In the genomic region with DNA sequence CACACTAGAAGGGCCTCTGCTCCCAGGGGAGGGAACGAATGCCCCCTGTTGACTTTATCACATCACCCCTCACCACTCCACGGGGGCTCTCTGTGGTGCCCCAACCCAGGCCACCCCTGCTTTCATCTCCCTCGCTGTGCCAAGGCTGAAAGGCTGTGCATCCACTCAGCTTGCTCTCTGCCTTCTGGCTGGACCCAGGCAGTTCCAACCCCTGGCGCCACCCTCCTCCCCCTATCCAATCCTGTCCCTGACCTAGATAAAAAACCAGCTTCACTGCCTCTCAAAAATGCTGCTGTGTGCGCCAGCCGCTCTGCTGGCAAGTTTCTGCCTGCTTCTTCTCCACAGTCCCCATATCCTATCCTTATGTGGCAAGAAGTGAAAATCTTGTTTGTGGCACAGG, we compare ENCODE assay signal across 25 cellular contexts. TPM values are rescaled to one million over a fixed set of nuclear protein-coding genes. Genes with fewer than 3 reads are reported as not detected.
DNase-seq lines count a peak whose midpoint lies in the region; ATAC-seq, FAIRE-seq and TF ChIP-seq lines count a peak whose summit lies in the region.
"Had no signal": no experiment of that assay in that cellular context is flagged by ENCODE, and none has a peak within 500 bp of the region (broad histone marks: within the 10 kb centered on the region; RNA-seq: fewer than 3 reads in every experiment).

No MANE protein-coding gene starts in this region.

- H4K20me1 ChIP-seq in HepG2 (ENCODE audit: insufficient read depth, low read length), result no peaks in the 10 kb centered on the region

- TF ChIP-seq RAD21 in liver (IDR thresholded peaks at IDR 0.05), result peak; percentile 26 to 34
- TF ChIP-seq RAD21 in HepG2 (CRISPR knock-in tag; IDR thresholded peaks at IDR 0.05), result no peak

- H3K36me3 ChIP-seq in liver (ENCODE audit: control insufficient read depth in 4 of 4, insufficient read depth in 3 of 4, low read depth in 1 of 4, low read length in 3 of 4) (no peaks in the 10 kb centered on the region), HepG2 (replicated peaks in 1 of 2; ENCODE audit: control insufficient read depth in 1 of 2, insufficient read depth in 2 of 2, low read length in 2 of 2) (no peaks in the 10 kb centered on the region; a peak in 1 of 5 replicates), esophagus muscularis mucosa (peaks cover 14 to 70% (median 47%) of the 10 kb centered on the region in 4 donors)
- H3K36me3 ChIP-seq: BE2C had no signal

- DNase-seq in HepG2 (ENCODE audit: low spot score), result no peak
- no peak for DNase-seq in esophagus muscularis mucosa (ENCODE audit: extremely low spot score)
- DNase-seq in pons (ENCODE audit: low spot score), result peak; percentile 3
- no peak for DNase-seq in CD1c-positive myeloid dendritic cell (ENCODE audit: extremely low spot score)
- no peak for DNase-seq in SKM-1 (lab: John Stamatoyannopoulos, UW; ENCODE audit: unreplicated experiment)
- DNase-seq in Calu3, result no peak
- DNase-seq in SIG-M5 treated with dmso at 0.1 percent for 504 hours (lab: John Stamatoyannopoulos, UW; ENCODE audit: unreplicated experiment), result no peak
- DNase-seq: activated CD4-positive, alpha-beta T cell treated with anti-CD3 and anti-CD28 coated beads for 48 hours; activated naive CD8-positive, alpha-beta T cell treated with anti-CD3 and anti-CD28 coated beads for 36 hours; BE2C; effector CD8-positive, alpha-beta T cell; mesendoderm; MM.1S; naive thymus-derived CD8-positive, alpha-beta T cell; NCI-H1417 treated with DMSO at 0.1 percent for 48 hours; NCI-H2107; NCI-H446 treated with DMSO at 0.1 percent for 48 hours; stimulated activated CD4-positive, alpha-beta T cell treated with anti-CD3 and anti-CD28 coated beads, Interleukin-2, amount 100 ng/mL, for 24 hours; tibial artery had no signal

- CTCF ChIA-PET in HepG2 (lab: Yijun Ruan, JAX; ENCODE audit: low intra/inter-chr PET ratio, low total read pairs), result interaction anchor here (1.5 kb wide), 1 partner anchor 22 kb away, joined by 4 read pairs; a partner anchor contains a TSS
- CTCF ChIA-PET in Calu3 (lab: Charles Lee), result no interaction called here

- H3K36me3 Mint-ChIP-seq in Calu3 (ENCODE audit: insufficient read depth, unreplicated experiment), result peaks cover 13% of the 10 kb centered on the region
- H3K36me3 Mint-ChIP-seq: activated naive CD8-positive, alpha-beta T cell treated with anti-CD3 and anti-CD28 coated beads for 36 hours; stimulated activated effector memory CD8-positive, alpha-beta T cell treated with anti-CD3 and anti-CD28 coated beads, Interleukin-12 subunit alpha, Interleukin-12 subunit beta, amount 100 ng/mL, for 72 hours had no signal

- in situ Hi-C loops in HepG2 (cut with HindIII; ENCODE audit: extremely low pct_ligation_motif_present, low pct_unique_long_range_greater_than_20kb), result no loop called here

- H2AFZ ChIP-seq in HepG2 (ENCODE audit: low read length), result no peak overlapping the region

- TF ChIP-seq POLR2A in HepG2 (IDR thresholded peaks at IDR 0.05; ENCODE audit: insufficient read depth in 1 of 2, low read depth in 2 of 2, low read length in 2 of 2), result no peak
- TF ChIP-seq POLR2A in esophagus muscularis mucosa (IDR thresholded peaks at IDR 0.05; ENCODE audit: low read depth), result no peak

- H3K4me1 ChIP-seq in liver (ENCODE audit: control insufficient read depth in 4 of 4, insufficient read depth in 4 of 4, low read length in 3 of 4) (peaks cover 11 to 74% (median 61%) of the 10 kb centered on the region in 4 donors), HepG2 (ENCODE audit: insufficient read depth, low read length) (peaks cover 19% of the 10 kb centered on the region), esophagus muscularis mucosa (no peaks in the 10 kb centered on the region)
- H3K4me1 ChIP-seq: BE2C, tibial artery had no signal

- ATAC-seq in HepG2, result no peak
- ATAC-seq: K562; naive thymus-derived CD8-positive, alpha-beta T cell; stimulated activated effector memory CD8-positive, alpha-beta T cell treated with anti-CD3 and anti-CD28 coated beads, Interleukin-12 subunit alpha, Interleukin-12 subunit beta, amount 100 ng/mL, for 72 hours had no signal

- no peak overlapping the region for H3K4me2 ChIP-seq in HepG2 (ENCODE audit: low read depth, low read length)

- H3K27ac Mint-ChIP-seq in Calu3 (ENCODE audit: unreplicated experiment), result no peak overlapping the region
- H3K27ac Mint-ChIP-seq: activated naive CD8-positive, alpha-beta T cell treated with anti-CD3 and anti-CD28 coated beads for 36 hours; stimulated activated effector memory CD8-positive, alpha-beta T cell treated with anti-CD3 and anti-CD28 coated beads, Interleukin-12 subunit alpha, Interleukin-12 subunit beta, amount 100 ng/mL, for 72 hours; T-helper 1 cell treated with Interleukin-12 subunit alpha and Interleukin-12 subunit beta and Interleukin-4 antibody, amounts not matched to agents 30 μg/mL and 1 μg/mL, for 36 hours had no signal

- H3K4me3 Mint-ChIP-seq in Calu3 (ENCODE audit: low read depth, unreplicated experiment), result no peak overlapping the region
- H3K4me3 Mint-ChIP-seq: activated naive CD8-positive, alpha-beta T cell treated with anti-CD3 and anti-CD28 coated beads for 36 hours; naive thymus-derived CD8-positive, alpha-beta T cell; stimulated activated effector memory CD8-positive, alpha-beta T cell treated with anti-CD3 and anti-CD28 coated beads, Interleukin-12 subunit alpha, Interleukin-12 subunit beta, amount 100 ng/mL, for 72 hours; T-helper 1 cell treated with Interleukin-12 subunit alpha and Interleukin-12 subunit beta and Interleukin-4 antibody, amounts not matched to agents 30 μg/mL and 1 μg/mL, for 36 hours had no signal

- H3K4me1 Mint-ChIP-seq in Calu3 (ENCODE audit: low read depth, unreplicated experiment), result peaks cover 14% of the 10 kb centered on the region
- H3K4me1 Mint-ChIP-seq: activated naive CD8-positive, alpha-beta T cell treated with anti-CD3 and anti-CD28 coated beads for 36 hours; stimulated activated effector memory CD8-positive, alpha-beta T cell treated with anti-CD3 and anti-CD28 coated beads, Interleukin-12 subunit alpha, Interleukin-12 subunit beta, amount 100 ng/mL, for 72 hours had no signal

- no peaks in the 10 kb centered on the region for H3K27me3 Mint-ChIP-seq in Calu3 (ENCODE audit: unreplicated experiment)
- H3K27me3 Mint-ChIP-seq: activated naive CD8-positive, alpha-beta T cell treated with anti-CD3 and anti-CD28 coated beads for 36 hours; naive thymus-derived CD8-positive, alpha-beta T cell had no signal

- H3K27me3 ChIP-seq in liver (ENCODE audit: control insufficient read depth in 4 of 4, insufficient read depth in 4 of 4, low read length in 3 of 4) (no peaks in the 10 kb centered on the region), HepG2 (ENCODE audit: control insufficient read depth in 1 of 2, insufficient read depth in 2 of 2, low read length in 2 of 2) (no peaks in the 10 kb centered on the region), esophagus muscularis mucosa (no peaks in the 10 kb centered on the region)
- H3K27me3 ChIP-seq: BE2C, tibial artery had no signal

- BruUV-seq in HepG2 (replicated peaks; lab: Mats Ljungman, UMichigan) (no TSS peak), Calu3 (replicated peaks; lab: Mats Ljungman, UMichigan) (no TSS peak)

- H3K9ac ChIP-seq in liver (ENCODE audit: low read depth in 1 of 2, low read length in 2 of 2) (no peak overlapping the region), HepG2 (ENCODE audit: insufficient read depth, low read depth, low read length) (no peak overlapping the region)

- H3K9me3 ChIP-seq in liver (ENCODE audit: control insufficient read depth in 4 of 4, low read length in 3 of 4) (no peaks in the 10 kb centered on the region), HepG2 (ENCODE audit: low read length) (no peaks in the 10 kb centered on the region), esophagus muscularis mucosa (no peaks in the 10 kb centered on the region)
- H3K9me3 ChIP-seq: BE2C, tibial artery had no signal

- POLR2A ChIA-PET in HepG2 (lab: Yijun Ruan, JAX), result no interaction called here

- H3K79me2 ChIP-seq in HepG2 (ENCODE audit: insufficient read depth, low read length), result no peaks in the 10 kb centered on the region

- TF ChIP-seq CTCF in liver (IDR thresholded peaks at IDR 0.05; ENCODE audit: low read depth, low read length, missing input control), result no peak
- no peak for TF ChIP-seq CTCF in HepG2 (CRISPR knock-in tag; IDR thresholded peaks at IDR 0.05)
- no peak for TF ChIP-seq CTCF in esophagus muscularis mucosa (IDR thresholded peaks at IDR 0.05)
- TF ChIP-seq CTCF in Calu3 (IDR thresholded peaks at IDR 0.05; ENCODE audit: unreplicated experiment), result no peak

- H3K27ac ChIP-seq in liver (ENCODE audit: low read depth in 1 of 2, low read length in 2 of 2) (peak overlapping the region; percentile 68 to 88), HepG2 (ENCODE audit: extremely low read length, insufficient read depth, low read length) (no peak overlapping the region), esophagus muscularis mucosa (replicated peaks in 1 of 4) (peak overlapping the region in 3 of 4 donors; percentile 36 to 65 (median 47))
- H3K27ac ChIP-seq: tibial artery had no signal

- intact Hi-C loops in HepG2 (cut with micrococcal nuclease; ENCODE audit: unreplicated experiment) (no loop called here), esophagus muscularis mucosa (cut with DNase I) (no loop called here), Calu3 (cut with micrococcal nuclease; ENCODE audit: unreplicated experiment) (no loop called here)

- no peak for FAIRE-seq in HepG2 (lab: Jason Lieb, UNC)
- FAIRE-seq: GM19239, K562 had no signal

- TF ChIP-seq EP300 in HepG2 (IDR thresholded peaks at IDR 0.05; ENCODE audit: low read depth in 2 of 2, low read length in 2 of 2) (no peak), HepG2 (CRISPR knock-in tag; IDR thresholded peaks at IDR 0.05; ENCODE audit: borderline replicate concordance) (no peak), esophagus muscularis mucosa (IDR thresholded peaks at IDR 0.05) (no peak)

- H3K4me3 ChIP-seq in liver (ENCODE audit: low read depth in 1 of 3, low read length in 3 of 3), result no peak overlapping the region
- no peak overlapping the region for H3K4me3 ChIP-seq in HepG2 (replicated peaks in 1 of 3; ENCODE audit: insufficient read depth in 1 of 3, low read depth in 2 of 3, low read length in 3 of 3)
- H3K4me3 ChIP-seq in esophagus muscularis mucosa, result no peak overlapping the region
- H3K4me3 ChIP-seq: K562, skin epidermis, tibial artery had no signal

- H3K9me3 Mint-ChIP-seq in Calu3 (ENCODE audit: low read depth, unreplicated experiment), result no peaks in the 10 kb centered on the region
- H3K9me3 Mint-ChIP-seq: activated naive CD8-positive, alpha-beta T cell treated with anti-CD3 and anti-CD28 coated beads for 36 hours; naive thymus-derived CD8-positive, alpha-beta T cell; stimulated activated effector memory CD8-positive, alpha-beta T cell treated with anti-CD3 and anti-CD28 coated beads, Interleukin-12 subunit alpha, Interleukin-12 subunit beta, amount 100 ng/mL, for 72 hours; T-helper 1 cell treated with Interleukin-12 subunit alpha and Interleukin-12 subunit beta and Interleukin-4 antibody, amounts not matched to agents 30 μg/mL and 1 μg/mL, for 36 hours had no signal

- WGBS in liver, result 42% methylated on average over 6 of the region's 6 CpGs
- 79% methylated on average over 6 of the region's 6 CpGs for WGBS in HepG2 (ENCODE audit: low lambda C conversion rate)
- 55% methylated on average over 4 of the region's 6 CpGs for WGBS in esophagus muscularis mucosa

RNA-seq across cellular contexts. Expression of a gene that starts 22.4 kb away (rescaled TPM):
- total RNA-seq in liver (1 to 10 TPM; 1.3 to 2.8 TPM), HepG2 (2016; rRNA removed; fragmentation: Illumina TruSeq; extraction: Trizol) (14.4 and 19.8 TPM in 2 replicates), esophagus muscularis mucosa (1 to 10 TPM in 3 of 4 donors, under 1 TPM in 1; 0.42 to 2.7 (median 1.9) TPM), Calu3 (2022) (24.3 and 30.6 TPM in 2 replicates)
- polyA plus RNA-seq in liver (1 to 10 TPM; 1.2 to 1.5 TPM), HepG2 (2011; rRNA removed) (12.9 and 15.3 TPM in 2 replicates)
- 3.5 and 3.6 TPM in 2 replicates for total RNA-seq in HepG2 (2016; cell fraction: cytosol; rRNA removed; fragmentation: Illumina TruSeq; extraction: Trizol; ENCODE audit: low read depth)
- 14.0 and 19.0 TPM in 2 replicates for total RNA-seq in HepG2 (2016; cell fraction: insoluble cytoplasmic fraction; rRNA removed; fragmentation: Illumina TruSeq; extraction: Trizol)
- 12.4 and 12.5 TPM in 2 replicates for total RNA-seq in HepG2 (2016; cell fraction: membrane; rRNA removed; fragmentation: Illumina TruSeq; extraction: Trizol)
- 8.5 and 10.2 TPM in 2 replicates for total RNA-seq in HepG2 (2016; cell fraction: nucleus; rRNA removed; fragmentation: Illumina TruSeq; extraction: Trizol)
- 12.3 and 15.4 TPM in 2 replicates for polyA plus RNA-seq in HepG2 (2011; cell fraction: cytosol; rRNA removed)
- 7.9 and 8.1 TPM in 2 replicates for polyA plus RNA-seq in HepG2 (2011; cell fraction: nucleus; rRNA removed)
- polyA plus RNA-seq in HepG2 (2012), result 5.9 and 8.4 TPM in 2 replicates
- 5.6 TPM in 2 replicates for polyA plus RNA-seq in HepG2 (2016; cell fraction: cytosol; fragmentation: Illumina TruSeq; extraction: Trizol; ENCODE audit: low read depth)
- polyA plus RNA-seq in HepG2 (2016; cell fraction: insoluble cytoplasmic fraction; fragmentation: Illumina TruSeq; extraction: Trizol; ENCODE audit: low read depth), result 21.2 and 23.2 TPM in 2 replicates
- 9.4 and 10.3 TPM in 2 replicates for polyA plus RNA-seq in HepG2 (2016; cell fraction: membrane; fragmentation: Illumina TruSeq; extraction: Trizol; ENCODE audit: low read depth)
- 21.7 and 22.4 TPM in 2 replicates for polyA plus RNA-seq in HepG2 (2016; cell fraction: nucleus; fragmentation: Illumina TruSeq; extraction: Trizol; ENCODE audit: insufficient read depth, low read depth)
- polyA minus RNA-seq in HepG2 (2011; rRNA and poly(A)+ RNA removed; ENCODE audit: low replicate concordance), result 7.1 and 26.4 TPM in 2 replicates
- polyA minus RNA-seq in HepG2 (2011; cell fraction: cytosol; rRNA and poly(A)+ RNA removed), result 9.8 and 10.3 TPM in 2 replicates
- 4.6 and 5.3 TPM in 2 replicates for polyA minus RNA-seq in HepG2 (2011; cell fraction: nucleus; rRNA and poly(A)+ RNA removed)

RNA-seq across cellular contexts. Expression of a gene that starts 40.6 kb away (rescaled TPM):
- total RNA-seq in liver (1 to 10 TPM; 2.8 to 5.1 TPM), HepG2 (2016; rRNA removed; fragmentation: Illumina TruSeq; extraction: Trizol) (2.2 and 2.8 TPM in 2 replicates), esophagus muscularis mucosa (10 to 100 TPM in 1 of 4 donors, 1 to 10 TPM in 3; 5.0 to 12.4 (median 7.3) TPM), Calu3 (2022) (8.3 TPM in 2 replicates)
- polyA plus RNA-seq in liver (1 to 10 TPM; 2.8 to 4.7 TPM), HepG2 (2011; rRNA removed) (2.0 and 2.8 TPM in 2 replicates)
- 0.51 and 0.62 TPM in 2 replicates for total RNA-seq in HepG2 (2016; cell fraction: cytosol; rRNA removed; fragmentation: Illumina TruSeq; extraction: Trizol; ENCODE audit: low read depth)
- 2.1 and 2.6 TPM in 2 replicates for total RNA-seq in HepG2 (2016; cell fraction: insoluble cytoplasmic fraction; rRNA removed; fragmentation: Illumina TruSeq; extraction: Trizol)
- total RNA-seq in HepG2 (2016; cell fraction: membrane; rRNA removed; fragmentation: Illumina TruSeq; extraction: Trizol), result 1.1 and 1.2 TPM in 2 replicates
- total RNA-seq in HepG2 (2016; cell fraction: nucleus; rRNA removed; fragmentation: Illumina TruSeq; extraction: Trizol), result 2.2 and 2.8 TPM in 2 replicates
- polyA plus RNA-seq in HepG2 (2011; cell fraction: cytosol; rRNA removed), result 1.5 and 2.0 TPM in 2 replicates
- polyA plus RNA-seq in HepG2 (2011; cell fraction: nucleus; rRNA removed), result 5.2 and 5.6 TPM in 2 replicates
- 1.9 and 2.1 TPM in 2 replicates for polyA plus RNA-seq in HepG2 (2012)
- 0.31 and 0.54 TPM in 2 replicates for polyA plus RNA-seq in HepG2 (2016; cell fraction: cytosol; fragmentation: Illumina TruSeq; extraction: Trizol; ENCODE audit: low read depth)
- 2.9 and 3.0 TPM in 2 replicates for polyA plus RNA-seq in HepG2 (2016; cell fraction: insoluble cytoplasmic fraction; fragmentation: Illumina TruSeq; extraction: Trizol; ENCODE audit: low read depth)
- 0.96 and 1.1 TPM in 2 replicates for polyA plus RNA-seq in HepG2 (2016; cell fraction: membrane; fragmentation: Illumina TruSeq; extraction: Trizol; ENCODE audit: low read depth)
- 3.1 and 3.8 TPM in 2 replicates for polyA plus RNA-seq in HepG2 (2016; cell fraction: nucleus; fragmentation: Illumina TruSeq; extraction: Trizol; ENCODE audit: insufficient read depth, low read depth)
- polyA minus RNA-seq in HepG2 (2011; rRNA and poly(A)+ RNA removed; ENCODE audit: low replicate concordance), result 6.2 and 19.2 TPM in 2 replicates
- 1.1 TPM in 2 replicates for polyA minus RNA-seq in HepG2 (2011; cell fraction: cytosol; rRNA and poly(A)+ RNA removed)
- polyA minus RNA-seq in HepG2 (2011; cell fraction: nucleus; rRNA and poly(A)+ RNA removed), result 3.1 and 4.0 TPM in 2 replicates
